In the genomic region with DNA sequence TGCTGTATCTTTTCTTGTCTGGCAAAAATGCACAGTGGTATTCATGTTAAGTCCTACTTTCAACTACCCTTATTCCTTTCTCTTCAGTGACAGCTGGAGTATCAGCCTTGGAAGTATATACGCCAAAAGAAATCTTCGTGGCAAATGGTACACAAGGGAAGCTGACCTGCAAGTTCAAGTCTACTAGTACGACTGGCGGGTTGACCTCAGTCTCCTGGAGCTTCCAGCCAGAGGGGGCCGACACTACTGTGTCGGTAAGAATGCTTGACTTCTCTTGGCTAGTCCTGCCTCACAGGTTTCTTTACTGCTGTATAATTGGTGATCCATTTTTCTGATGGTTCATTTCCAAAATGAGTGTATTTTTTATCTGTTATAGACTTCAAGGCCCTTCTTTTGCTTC, we compare ENCODE assay signal across 6 cellular contexts.
"Had no signal": no experiment of that assay in that cellular context is flagged by ENCODE, and none has a peak within 500 bp of the region (broad histone marks: within the 10 kb centered on the region; RNA-seq: fewer than 3 reads in every experiment).

No MANE protein-coding gene starts in this region.

- H3K4me3 ChIP-seq: GM12878 had no signal

- ATAC-seq: GM12878 had no signal

- FAIRE-seq: GM12878, GM12892, GM18507, GM19239 had no signal

- DNase-seq: GDM1, GF-D8 had no signal
